19 cellular contexts compared by ENCODE assay signal in genomic region chr3:193911784-193912183, GRCh38.
DNase-seq lines count a peak whose midpoint lies in the region; FAIRE-seq and TF ChIP-seq lines count a peak whose summit lies in the region.
"Had no signal": no experiment of that assay in that cellular context is flagged by ENCODE, and none has a peak within 500 bp of the region (broad histone marks: within the 10 kb centered on the region; RNA-seq: fewer than 3 reads in every experiment).

No MANE protein-coding gene starts in this region.

- H3K36me3 ChIP-seq in Caco-2 (ENCODE audit: control insufficient read depth, insufficient read depth, low read length) = no peaks in the 10 kb centered on the region; the same call in none of the 2 replicates
- H3K36me3 ChIP-seq in small intestine (ENCODE audit: control insufficient read depth in 2 of 2, insufficient read depth in 2 of 2, low read length in 2 of 2) = no peaks in the 10 kb centered on the region
- H3K36me3 ChIP-seq: brain microvascular endothelial cell had no signal

- peak overlapping the region; percentile 37 for H3K4me3 ChIP-seq in Caco-2 (ENCODE audit: low read depth, low read length)
- H3K4me3 ChIP-seq in small intestine (ENCODE audit: low read depth in 1 of 2, low read length in 2 of 2) = no peak overlapping the region

- H3K27me3 Mint-ChIP-seq in Caco-2 (ENCODE audit: insufficient read depth, unreplicated experiment) (no peaks in the 10 kb centered on the region), mesothelial cell of epicardium (ENCODE audit: low read depth) (no peaks in the 10 kb centered on the region)
- no peaks in the 10 kb centered on the region for H3K27me3 Mint-ChIP-seq in activated CD4-positive, alpha-beta memory T cell treated with anti-CD3 and anti-CD28 coated beads for 36 hours
- H3K27me3 Mint-ChIP-seq: activated B cell treated with CpG ODN at 0.5 μM for 24 hours; activated naive CD8-positive, alpha-beta T cell had no signal

- WGBS in small intestine, 3 donors = 77 to 85% (median 78%) methylated on average over 6 of the region's 6 CpGs

- peak overlapping the region; percentile 69; the same call in 1 of the 2 replicates for H3K27ac ChIP-seq in C4-2B
- peak overlapping the region in 1 of 2 donors; percentile 61 for H3K27ac ChIP-seq in small intestine (ENCODE audit: low read depth in 1 of 2, low read length in 1 of 2)
- H3K27ac ChIP-seq: brain microvascular endothelial cell, foreskin keratinocyte had no signal

- TF ChIP-seq CTCF in C4-2B (conservative IDR thresholded peaks at IDR 0.05) (no peak), Caco-2 (IDR thresholded peaks at IDR 0.05; ENCODE audit: insufficient read depth in 1 of 2, low read depth in 1 of 2, low read length in 1 of 2, severe bottlenecking in 1 of 2, unreplicated experiment in 1 of 2) (no peak), mesothelial cell of epicardium (IDR thresholded peaks at IDR 0.05; ENCODE audit: unreplicated experiment) (no peak)

- BruUV-seq in Caco-2 (replicated peaks; lab: Mats Ljungman, UMichigan) = no TSS peak

- CTCF ChIA-PET in Caco-2 (lab: Charles Lee) = interaction anchor here (0.9 to 1.7 kb wide), 4 partner anchors 69 to 227 kb away, joined by 3 to 9 read pairs (median 4); no protein-coding TSS in a partner anchor
- CTCF ChIA-PET in activated CD4-positive, alpha-beta memory T cell treated with anti-CD3 and anti-CD28 coated beads for 36 hours (lab: Charles Lee) = no interaction called here

- H3K9me3 Mint-ChIP-seq in Caco-2 (ENCODE audit: unreplicated experiment) (peaks cover 3% of the 10 kb centered on the region), mesothelial cell of epicardium (peaks cover 12% of the 10 kb centered on the region)
- H3K9me3 Mint-ChIP-seq in activated CD4-positive, alpha-beta memory T cell treated with anti-CD3 and anti-CD28 coated beads for 36 hours = peaks cover 12% of the 10 kb centered on the region

- DNase-seq in Caco-2 (no peak), mesothelial cell of epicardium (ENCODE audit: low spot score in 2 of 2, unreplicated experiment in 2 of 2) (no peak), EL (no peak), small intestine (no peak), MV-4-11 (lab: John Stamatoyannopoulos, UW) (no peak), NCI-H1417 (lab: John Stamatoyannopoulos, UW) (no peak)
- no peak for DNase-seq in activated CD4-positive, alpha-beta memory T cell treated with anti-CD3 and anti-CD28 coated beads for 36 hours
- DNase-seq: activated B cell treated with CpG ODN at 0.5 μM for 24 hours; brain microvascular endothelial cell; foreskin keratinocyte; H9; MM.1S; NCI-H187; NCI-H345; NK-92 treated with Interleukin-12 subunit alpha and Interleukin-12 subunit beta, amount 100 ng/mL, for 24 hours had no signal

- H3K4me3 Mint-ChIP-seq in Caco-2 (ENCODE audit: unreplicated experiment) (peak overlapping the region; percentile 74), mesothelial cell of epicardium (no peak overlapping the region)
- no peak overlapping the region for H3K4me3 Mint-ChIP-seq in activated CD4-positive, alpha-beta memory T cell treated with anti-CD3 and anti-CD28 coated beads for 36 hours
- H3K4me3 Mint-ChIP-seq: activated B cell treated with CpG ODN at 0.5 μM for 24 hours; activated naive CD8-positive, alpha-beta T cell; dendritic cell treated with granulocyte-macrophage colony-stimulating factor and Interleukin-4, amounts not matched to agents 40 ng/mL and 50 ng/mL, for 4 days; H9 had no signal

- intact Hi-C loops in Caco-2 (cut with micrococcal nuclease; ENCODE audit: unreplicated experiment) = loop anchor here (1.0 to 10.0 kb wide), 5 partner anchors 39 to 247 kb away; no protein-coding TSS in a partner anchor
- intact Hi-C loops in activated CD4-positive, alpha-beta memory T cell treated with anti-CD3 and anti-CD28 coated beads for 36 hours (cut with micrococcal nuclease) = loop anchor here (2.0 kb wide), 1 partner anchor 53 kb away; no protein-coding TSS in a partner anchor

- H3K4me1 ChIP-seq in Caco-2 (peaks cover 72% of the 10 kb centered on the region), small intestine (ENCODE audit: control insufficient read depth in 2 of 2, insufficient read depth in 1 of 2, low read depth in 1 of 2, low read length in 1 of 2) (peaks cover 0 to 17% of the 10 kb centered on the region in 2 donors)
- H3K4me1 ChIP-seq: foreskin keratinocyte had no signal

- no peak for FAIRE-seq in small intestine (lab: Jason Lieb, UNC)
- FAIRE-seq: urothelium cell line had no signal

- H3K27me3 ChIP-seq in Caco-2 (replicated peaks; ENCODE audit: control insufficient read depth, insufficient read depth, low read length) (no peaks in the 10 kb centered on the region), small intestine (ENCODE audit: control insufficient read depth in 2 of 2, insufficient read depth in 2 of 2, low read length in 2 of 2) (no peaks in the 10 kb centered on the region)
- H3K27me3 ChIP-seq: foreskin keratinocyte had no signal

- POLR2A ChIA-PET in Caco-2 (lab: Charles Lee) = interaction anchor here (0.6 to 1.7 kb wide), 14 partner anchors 36 to 224 kb away, joined by 3 to 15 read pairs (median 5); partner anchors contain the start of gene HES1
- POLR2A ChIA-PET in activated CD4-positive, alpha-beta memory T cell treated with anti-CD3 and anti-CD28 coated beads for 36 hours (lab: Charles Lee) = no interaction called here

- H3K27ac Mint-ChIP-seq in Caco-2 (ENCODE audit: unreplicated experiment) (peak overlapping the region; percentile 90), mesothelial cell of epicardium (peak overlapping the region; percentile 80)
- peak overlapping the region; percentile 7 for H3K27ac Mint-ChIP-seq in activated CD4-positive, alpha-beta memory T cell treated with anti-CD3 and anti-CD28 coated beads for 36 hours
- H3K27ac Mint-ChIP-seq: activated B cell treated with CpG ODN at 0.5 μM for 24 hours; activated naive CD8-positive, alpha-beta T cell; dendritic cell treated with granulocyte-macrophage colony-stimulating factor and Interleukin-4, amounts not matched to agents 40 ng/mL and 50 ng/mL, for 4 days; H9 had no signal

- H3K9me3 ChIP-seq in Caco-2 (peaks cover 14% of the 10 kb centered on the region; the same call in 1 of the 2 replicates), small intestine (ENCODE audit: control insufficient read depth, low read depth) (no peaks in the 10 kb centered on the region)

- H3K36me3 Mint-ChIP-seq in Caco-2 (ENCODE audit: insufficient read depth, unreplicated experiment) (no peaks in the 10 kb centered on the region), mesothelial cell of epicardium (no peaks in the 10 kb centered on the region)
- peaks cover 4% of the 10 kb centered on the region for H3K36me3 Mint-ChIP-seq in activated CD4-positive, alpha-beta memory T cell treated with anti-CD3 and anti-CD28 coated beads for 36 hours

- H3K4me1 Mint-ChIP-seq in Caco-2 (ENCODE audit: low read depth, unreplicated experiment) = peaks cover 43% of the 10 kb centered on the region
- H3K4me1 Mint-ChIP-seq in activated CD4-positive, alpha-beta memory T cell treated with anti-CD3 and anti-CD28 coated beads for 36 hours (ENCODE audit: low read depth) = peaks cover 21% of the 10 kb centered on the region
- peaks cover 56% of the 10 kb centered on the region for H3K4me1 Mint-ChIP-seq in mesothelial cell of epicardium
- H3K4me1 Mint-ChIP-seq: activated B cell treated with CpG ODN at 0.5 μM for 24 hours had no signal

Comparison
In these comparisons a context has a peak if more than half of its experiments do, and no peak if none do; other contexts are left out.
1. H3K27ac Mint-ChIP-seq: peak in every context shown above with its lines; median percentile 90 in Caco-2; 80 in mesothelial cell of epicardium; 7 in activated CD4-positive, alpha-beta memory T cell treated with anti-CD3 and anti-CD28 coated beads for 36 hours.